8 cellular contexts compared by ENCODE assay signal in genomic region chr11:18705651-18706281, GRCh38. TPM values are rescaled to one million over a fixed set of nuclear protein-coding genes. Genes with fewer than 3 reads are reported as not detected.
DNase-seq lines count a peak whose midpoint lies in the region; ATAC-seq and TF ChIP-seq lines count a peak whose summit lies in the region.

No MANE protein-coding gene starts in this region.

- H3K9ac ChIP-seq in endocrine pancreas (ENCODE audit: control insufficient read depth, insufficient read depth, low read length): peak overlapping the region; percentile 71
- no peak overlapping the region for H3K9ac ChIP-seq in neural progenitor cell

- H3K27ac Mint-ChIP-seq in T-cell (peak overlapping the region in 1 of 2 donors; percentile 16), neural progenitor cell (no peak overlapping the region)

- ATAC-seq in T-cell (replicated peaks in 1 of 4) (peak; percentile 47 to 53 (median 49)), GM18861 (IDR thresholded peaks at IDR 0.05; ENCODE audit: unreplicated experiment) (no peak)

- no peaks in the 10 kb centered on the region for H3K36me3 Mint-ChIP-seq in T-cell
- H3K36me3 Mint-ChIP-seq in neural progenitor cell: no peaks in the 10 kb centered on the region

- no peak for TF ChIP-seq CTCF in neural progenitor cell (IDR thresholded peaks at IDR 0.05)

- H3F3A ChIP-seq in neural progenitor cell (ENCODE audit: low read depth): no peaks in the 10 kb centered on the region

- H3K36me3 ChIP-seq in endocrine pancreas (ENCODE audit: control insufficient read depth, insufficient read depth, low read length) (no peaks in the 10 kb centered on the region), neural progenitor cell (no peaks in the 10 kb centered on the region)

- peaks cover 20 to 33% (median 28%) of the 10 kb centered on the region in 3 donors for H3K4me1 Mint-ChIP-seq in T-cell
- peaks cover 8% of the 10 kb centered on the region for H3K4me1 Mint-ChIP-seq in neural progenitor cell

- H3K4me3 Mint-ChIP-seq in T-cell: peak overlapping the region; percentile 76 to 90 (median 84)
- H3K4me3 Mint-ChIP-seq in neural progenitor cell: no peak overlapping the region

- POLR2A ChIA-PET in T-cell (lab: Charles Lee): interaction anchor here (0.6 to 1.0 kb wide), 2 partner anchors 73 to 180 kb away, joined by 4 to 6 read pairs; no protein-coding TSS in a partner anchor
- POLR2A ChIA-PET in HEK293T (lab: Yijun Ruan, JAX): no interaction called here

- peak overlapping the region; percentile 66 for H3K4me3 ChIP-seq in endocrine pancreas (ENCODE audit: control insufficient read depth, insufficient read depth, low read length)
- H3K4me3 ChIP-seq in neural progenitor cell: no peak overlapping the region

- H3K4me1 ChIP-seq in endocrine pancreas (ENCODE audit: control insufficient read depth, insufficient read depth, low read length): peaks cover 10% of the 10 kb centered on the region
- no peaks in the 10 kb centered on the region for H3K4me1 ChIP-seq in neural progenitor cell

- H3K27me3 Mint-ChIP-seq in T-cell (peaks cover 0 to 2% of the 10 kb centered on the region in 2 donors), neural progenitor cell (ENCODE audit: insufficient read depth, low read depth) (peaks cover 11% of the 10 kb centered on the region)

- H3K9me3 ChIP-seq in endocrine pancreas (ENCODE audit: control insufficient read depth, low read length) (no peaks in the 10 kb centered on the region), neural progenitor cell (ENCODE audit: low read depth) (no peaks in the 10 kb centered on the region)

- no peak overlapping the region for H3K27ac ChIP-seq in neural progenitor cell

- H2AFZ ChIP-seq in neural progenitor cell (replicated peaks): no peak overlapping the region

- H3K9me3 Mint-ChIP-seq in T-cell: no peaks in the 10 kb centered on the region
- H3K9me3 Mint-ChIP-seq in neural progenitor cell: no peaks in the 10 kb centered on the region

- CTCF ChIA-PET in T-cell (lab: Charles Lee): interaction anchor here (1.3 to 2.0 kb wide), 2 partner anchors 16 kb away, joined by 5 to 8 read pairs; no protein-coding TSS in a partner anchor
- CTCF ChIA-PET in HEK293T (lab: Yijun Ruan, JAX): no interaction called here

- no peaks in the 10 kb centered on the region for H4K20me1 ChIP-seq in neural progenitor cell (ENCODE audit: low read depth)

- no peak overlapping the region for H3K4me2 ChIP-seq in neural progenitor cell

- H3K79me2 ChIP-seq in neural progenitor cell (ENCODE audit: low read depth): no peaks in the 10 kb centered on the region

- H3K27me3 ChIP-seq in endocrine pancreas (ENCODE audit: control insufficient read depth, insufficient read depth, low read length) (no peaks in the 10 kb centered on the region), neural progenitor cell (peaks cover 55% of the 10 kb centered on the region)

- DNase-seq in COR-L47 (lab: John Stamatoyannopoulos, UW): peak; percentile 33
- peak in 15 of 34 experiments; percentile 3 to 28 (median 17) for DNase-seq in T-cell
- peak; percentile 58 for DNase-seq in myocyte (ENCODE audit: low read depth)
- no peak for DNase-seq in neural progenitor cell (ENCODE audit: low spot score)
- DNase-seq in NOMO-1 treated with dmso at 0.1 percent for 144 hours (lab: John Stamatoyannopoulos, UW; ENCODE audit: unreplicated experiment): no peak
- no peak for DNase-seq in HEK293T (ENCODE audit: extremely low spot score)

TF ChIP-seq in HEK293T, 16 proteins besides CTCF, POLR2A, EP300 and RAD21:
- no peak for TF ChIP-seq LEF1 (IDR thresholded peaks at IDR 0.05; ENCODE audit: borderline replicate concordance)
- no peak for TF ChIP-seq FOXM1 (IDR thresholded peaks at IDR 0.05; ENCODE audit: borderline replicate concordance)
- no peak for TF ChIP-seq NFRKB (IDR thresholded peaks at IDR 0.05)
- TF ChIP-seq TARDBP (IDR thresholded peaks at IDR 0.05): no peak

RNA-seq across cellular contexts. Expression of gene TMEM86A, which starts 7.2 kb away (rescaled TPM):
- total RNA-seq in T-cell: 1 to 10 TPM; 2.5 to 6.8 (median 3.5) TPM
- 11.6 and 12.9 TPM in 2 replicates for total RNA-seq in myocyte
- 5.4 TPM for polyA plus RNA-seq in myocyte (2012)
- total RNA-seq in neural progenitor cell (ENCODE audit: low replicate concordance): 0.87 TPM in 1 of 2 replicates, not detected in the other

RNA-seq across cellular contexts. Expression of gene IGSF22, which starts 20.2 kb away (rescaled TPM):
- total RNA-seq in T-cell (1 to 10 TPM; 2.1 to 3.7 (median 2.8) TPM), myocyte (23.5 and 34.5 TPM in 2 replicates), neural progenitor cell (ENCODE audit: low replicate concordance) (0.41 TPM in 1 of 2 replicates, not detected in the other)
- 1.6 TPM for polyA plus RNA-seq in myocyte (2012)

Comparison
In these comparisons a context has a peak if more than half of its experiments do, and no peak if none do; other contexts are left out.
1. DNase-seq: peak in COR-L47 (single experiment) and myocyte (single experiment); none in neural progenitor cell (single experiment), NOMO-1 treated with dmso at 0.1 percent for 144 hours (single experiment) and HEK293T (single experiment).